Comparison of ENCODE assay signal across 23 cellular contexts in genomic region chr5:7546555-7546954, GRCh38.
A peak's percentile ranks its signal among the peaks of the same experiment; 100 is the strongest.
DNase-seq lines count a peak whose midpoint lies in the region; ATAC-seq, FAIRE-seq and TF ChIP-seq lines count a peak whose summit lies in the region.
"Had no signal": no experiment of that assay in that cellular context is flagged by ENCODE, and none has a peak within 500 bp of the region (broad histone marks: within the 10 kb centered on the region; RNA-seq: fewer than 3 reads in every experiment).

No MANE protein-coding gene starts in this region.

- H3K4me1 ChIP-seq in astrocyte (ENCODE audit: insufficient read depth, low read length) (no peaks in the 10 kb centered on the region), smooth muscle cell (ENCODE audit: low read depth) (no peaks in the 10 kb centered on the region)
- H3K4me1 ChIP-seq: BE2C, BLaER1 had no signal

- ATAC-seq in GM21723 (IDR thresholded peaks at IDR 0.05; ENCODE audit: unreplicated experiment), result no peak

- no peak overlapping the region for H3K9ac ChIP-seq in astrocyte (ENCODE audit: low read length)
- H3K9ac ChIP-seq in smooth muscle cell (ENCODE audit: low read depth), result no peak overlapping the region
- H3K9ac ChIP-seq: BLaER1 had no signal

- H3K79me2 ChIP-seq in astrocyte (ENCODE audit: insufficient read depth, low read length), result no peaks in the 10 kb centered on the region
- no peaks in the 10 kb centered on the region for H3K79me2 ChIP-seq in smooth muscle cell (ENCODE audit: low read depth)

- H3K4me2 ChIP-seq in astrocyte (ENCODE audit: low read length), result no peak overlapping the region
- no peak overlapping the region for H3K4me2 ChIP-seq in smooth muscle cell
- H3K4me2 ChIP-seq: BLaER1 had no signal

- no peak for FAIRE-seq in astrocyte (lab: Jason Lieb, UNC)
- FAIRE-seq: A204.1, G401.6, GM12891 had no signal

- H3K4me3 Mint-ChIP-seq in astrocyte (ENCODE audit: unreplicated experiment) (no peak overlapping the region), nephron progenitor cell (no peak overlapping the region)
- H3K4me3 Mint-ChIP-seq: CD14-positive monocyte; CD4-positive, CD25-positive, alpha-beta regulatory T cell; CD8-positive, alpha-beta memory T cell had no signal

- H3K4me1 Mint-ChIP-seq in astrocyte (ENCODE audit: low read depth, unreplicated experiment) (peaks cover 8% of the 10 kb centered on the region), nephron progenitor cell (peaks cover 17% of the 10 kb centered on the region)
- H3K4me1 Mint-ChIP-seq: CD14-positive monocyte; CD4-positive, alpha-beta memory T cell; CD4-positive, CD25-positive, alpha-beta regulatory T cell; CD8-positive, alpha-beta memory T cell had no signal

- H3F3A ChIP-seq in smooth muscle cell (ENCODE audit: low read depth), result no peaks in the 10 kb centered on the region

- 97% methylated on average over 6 of the region's 6 CpGs for whole genome bisulfite sequencing in smooth muscle cell (ENCODE audit: low lambda C conversion rate)

- H3K9me3 Mint-ChIP-seq in astrocyte (ENCODE audit: unreplicated experiment) (peaks cover 4% of the 10 kb centered on the region), nephron progenitor cell (no peaks in the 10 kb centered on the region)
- H3K9me3 Mint-ChIP-seq: CD4-positive, alpha-beta memory T cell had no signal

- H2AFZ ChIP-seq in astrocyte (ENCODE audit: low read depth, low read length) (no peak overlapping the region), smooth muscle cell (ENCODE audit: low read depth) (no peak overlapping the region)

- DNase-seq in astrocyte (ENCODE audit: low read depth) (no peak), dorsolateral prefrontal cortex (peak in 3 of 10 donors; percentile 49 to 72 (median 57)), nephron progenitor cell (no peak), smooth muscle cell (lab: John Stamatoyannopoulos, UW; ENCODE audit: unreplicated experiment) (no peak), mesenteric fat pad (ENCODE audit: low spot score) (no peak), NAMALWA (ENCODE audit: low spot score) (no peak)
- DNase-seq: 8988T; ACHN; BE2C; C1 segment of cervical spinal cord; CD4-positive, alpha-beta memory T cell; CD4-positive, CD25-positive, alpha-beta regulatory T cell; CD8-positive, alpha-beta memory T cell; COR-L47; DMS 273 treated with DMSO at 0.1 percent for 48 hours; DMS79 treated with DMSO at 0.1 percent for 48 hours; GF-D8 had no signal

- H3K36me3 ChIP-seq in astrocyte (ENCODE audit: insufficient read depth, low read length), result no peaks in the 10 kb centered on the region
- no peaks in the 10 kb centered on the region for H3K36me3 ChIP-seq in smooth muscle cell (ENCODE audit: low read depth)
- H3K36me3 ChIP-seq: BE2C, BLaER1 had no signal

- H3K9me3 ChIP-seq in astrocyte (ENCODE audit: insufficient read depth, low read depth, low read length), result no peaks in the 10 kb centered on the region
- no peaks in the 10 kb centered on the region for H3K9me3 ChIP-seq in smooth muscle cell (replicated peaks; ENCODE audit: low read depth)
- H3K9me3 ChIP-seq: BE2C, BLaER1 had no signal

- intact Hi-C loops in dorsolateral prefrontal cortex (cut with DNase I), result loop anchor here in 1 of 2 donors (10.0 kb wide), 1 partner anchor 722 kb away; no protein-coding TSS in a partner anchor

- H3K27ac ChIP-seq in astrocyte (ENCODE audit: low read depth, low read length) (no peak overlapping the region), dorsolateral prefrontal cortex (peak overlapping the region in 52 of 59 donors; percentile 0 to 86 (median 69)), smooth muscle cell (ENCODE audit: low read depth) (no peak overlapping the region)
- H3K27ac ChIP-seq: BLaER1 had no signal

- H3K36me3 Mint-ChIP-seq in astrocyte (ENCODE audit: low read depth, unreplicated experiment) (no peaks in the 10 kb centered on the region), nephron progenitor cell (ENCODE audit: low read depth) (peaks cover 72% of the 10 kb centered on the region)
- H3K36me3 Mint-ChIP-seq: CD14-positive monocyte; CD4-positive, alpha-beta memory T cell; CD4-positive, CD25-positive, alpha-beta regulatory T cell; CD8-positive, alpha-beta memory T cell had no signal

- H3K27me3 ChIP-seq in astrocyte (ENCODE audit: insufficient read depth, low read length) (no peaks in the 10 kb centered on the region), dorsolateral prefrontal cortex (no peaks in the 10 kb centered on the region), smooth muscle cell (ENCODE audit: low read depth) (no peaks in the 10 kb centered on the region)
- H3K27me3 ChIP-seq: BE2C, BLaER1 had no signal

- H4K20me1 ChIP-seq in astrocyte (ENCODE audit: insufficient read depth, low read length) (no peaks in the 10 kb centered on the region), smooth muscle cell (ENCODE audit: low read depth) (no peaks in the 10 kb centered on the region)
- H4K20me1 ChIP-seq: BLaER1 had no signal

- H3K27me3 Mint-ChIP-seq in astrocyte (ENCODE audit: low read depth, unreplicated experiment), result no peaks in the 10 kb centered on the region
- no peaks in the 10 kb centered on the region for H3K27me3 Mint-ChIP-seq in nephron progenitor cell (ENCODE audit: low read depth, poor library complexity)
- H3K27me3 Mint-ChIP-seq: CD4-positive, CD25-positive, alpha-beta regulatory T cell; CD8-positive, alpha-beta memory T cell had no signal

- H3K4me3 ChIP-seq in astrocyte (ENCODE audit: insufficient read depth, low read depth, low read length) (no peak overlapping the region), dorsolateral prefrontal cortex (no peak overlapping the region), smooth muscle cell (no peak overlapping the region)
- H3K4me3 ChIP-seq: BLaER1 had no signal

- peak overlapping the region; percentile 27 for H3K27ac Mint-ChIP-seq in astrocyte (ENCODE audit: unreplicated experiment)
- H3K27ac Mint-ChIP-seq in nephron progenitor cell, result peak overlapping the region; percentile 76
- H3K27ac Mint-ChIP-seq: CD4-positive, alpha-beta memory T cell; CD4-positive, CD25-positive, alpha-beta regulatory T cell; CD8-positive, alpha-beta memory T cell had no signal

- TF ChIP-seq CTCF in astrocyte (IDR thresholded peaks at IDR 0.05; ENCODE audit: insufficient read depth, low read depth, low read length) (no peak), dorsolateral prefrontal cortex (IDR thresholded peaks at IDR 0.05 in 54 of 56, conservative IDR thresholded peaks at IDR 0.05 in 2 of 56; ENCODE audit: low read depth in 1 of 56, partially characterized antibody in 56 of 56) (no peak), nephron progenitor cell (IDR thresholded peaks at IDR 0.05) (no peak), smooth muscle cell (IDR thresholded peaks at IDR 0.05; ENCODE audit: borderline replicate concordance, insufficient read depth, poor library complexity, severe bottlenecking) (no peak)

Comparison
In these comparisons a context has a peak if more than half of its experiments do, and no peak if none do; other contexts are left out.
1. H3K27ac ChIP-seq: peak in dorsolateral prefrontal cortex (52 of 59); none in astrocyte (single experiment) and smooth muscle cell (single experiment).